In the genomic region with DNA sequence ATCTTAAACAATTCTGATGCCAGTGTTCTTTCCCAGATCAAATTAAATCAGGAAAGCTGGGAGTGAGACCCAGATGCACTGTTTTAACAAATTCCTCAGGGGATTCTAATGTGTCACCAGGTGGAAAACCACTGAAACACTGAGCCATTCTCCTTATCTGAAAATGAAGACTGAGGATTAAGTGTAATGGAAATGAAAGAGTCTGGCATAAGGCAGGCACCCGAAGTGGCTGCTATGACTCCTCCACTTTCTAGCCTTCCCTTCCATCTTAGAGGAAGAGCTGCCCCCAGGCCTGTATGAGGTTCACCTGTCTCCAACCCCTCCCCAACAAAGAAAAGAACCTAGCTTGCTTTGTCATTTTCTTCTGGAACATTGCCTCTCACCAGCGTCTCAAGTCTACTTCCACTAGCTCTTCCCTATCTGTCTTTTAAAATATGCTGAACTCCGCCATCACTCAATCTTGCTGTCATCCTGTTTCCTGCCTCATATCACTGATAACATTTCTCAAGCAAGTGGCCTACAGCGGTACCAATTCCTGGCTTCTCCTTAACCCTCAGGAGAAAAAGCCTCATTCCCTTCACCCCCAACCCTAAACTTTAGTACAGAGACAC, we compare ENCODE assay signal across 22 cellular contexts.
"Had no signal": no experiment of that assay in that cellular context is flagged by ENCODE, and none has a peak within 500 bp of the region (broad histone marks: within the 10 kb centered on the region; RNA-seq: fewer than 3 reads in every experiment).

No MANE protein-coding gene starts in this region.

- H3K27ac ChIP-seq: ascending aorta, breast epithelium, dorsolateral prefrontal cortex, gastroesophageal sphincter, heart left ventricle, testis, uterus had no signal

- H3K4me1 ChIP-seq: ascending aorta, breast epithelium, gastroesophageal sphincter, testis, uterus had no signal

- H3K9me3 Mint-ChIP-seq: activated T-cell treated with anti-CD3 and anti-CD28 coated beads, Interleukin-2, amount 50 U/mL, for 24 hours; activated T-helper 17 cell treated with anti-CD3 and anti-CD28 coated beads, Interleukin-2, amount 50 U/mL, for 72 hours; central memory CD8-positive, alpha-beta T cell; effector memory CD8-positive, alpha-beta T cell had no signal

- FAIRE-seq: colon, small intestine had no signal

- ATAC-seq: activated naive CD4-positive, alpha-beta T cell treated with anti-CD3 and anti-CD28 coated beads, Interleukin-2, amount 50 U/mL, for 72 hours; activated T-helper 17 cell treated with anti-CD3 and anti-CD28 coated beads, Interleukin-2, amount 50 U/mL, for 72 hours; effector memory CD8-positive, alpha-beta T cell; gastroesophageal sphincter; heart left ventricle; left colon; sciatic nerve; WTC11 had no signal

- H3K27me3 ChIP-seq: ascending aorta, breast epithelium, dorsolateral prefrontal cortex, gastroesophageal sphincter, heart left ventricle, testis, uterus had no signal

- H3K36me3 ChIP-seq: breast epithelium, gastroesophageal sphincter, heart left ventricle, uterus had no signal

- DNase-seq: activated CD8-positive, alpha-beta memory T cell treated with anti-CD3 and anti-CD28 coated beads, Interleukin-2, amount 50 U/mL, for 4 hours; activated T-cell treated with anti-CD3 and anti-CD28 coated beads, Interleukin-2, amount 50 U/mL, for 24 hours; dorsolateral prefrontal cortex; effector memory CD8-positive, alpha-beta T cell; heart left ventricle; left colon; naive B cell; small intestine; stimulated activated CD4-positive, alpha-beta T cell treated with anti-CD3 and anti-CD28 coated beads, Interleukin-15, amount 100 ng/mL, for 24 hours; stimulated activated naive CD4-positive, alpha-beta T cell; testis; uterus had no signal

- H3K27me3 Mint-ChIP-seq: activated T-cell treated with anti-CD3 and anti-CD28 coated beads, Interleukin-2, amount 50 U/mL, for 24 hours; central memory CD8-positive, alpha-beta T cell had no signal

- H3K27ac Mint-ChIP-seq: activated naive CD4-positive, alpha-beta T cell treated with anti-CD3 and anti-CD28 coated beads, Interleukin-2, amount 50 U/mL, for 72 hours; activated T-cell treated with anti-CD3 and anti-CD28 coated beads, Interleukin-2, amount 50 U/mL, for 24 hours; activated T-helper 17 cell treated with anti-CD3 and anti-CD28 coated beads, Interleukin-2, amount 50 U/mL, for 72 hours; effector memory CD8-positive, alpha-beta T cell; naive B cell; WTC11 had no signal

- H3K9me3 ChIP-seq: ascending aorta, breast epithelium, gastroesophageal sphincter, heart left ventricle, testis, uterus had no signal

- H3K4me3 ChIP-seq: ascending aorta, breast epithelium, dorsolateral prefrontal cortex, gastroesophageal sphincter, heart left ventricle, testis, uterus had no signal

- H3K4me3 Mint-ChIP-seq: activated T-cell treated with anti-CD3 and anti-CD28 coated beads, Interleukin-2, amount 50 U/mL, for 24 hours; activated T-helper 17 cell treated with anti-CD3 and anti-CD28 coated beads, Interleukin-2, amount 50 U/mL, for 72 hours; central memory CD8-positive, alpha-beta T cell; effector memory CD8-positive, alpha-beta T cell; neural crest cell; WTC11 had no signal

- H3K4me1 Mint-ChIP-seq: central memory CD8-positive, alpha-beta T cell; naive B cell had no signal

- H3K36me3 Mint-ChIP-seq: activated naive CD4-positive, alpha-beta T cell treated with anti-CD3 and anti-CD28 coated beads, Interleukin-2, amount 50 U/mL, for 72 hours; naive B cell had no signal
